In the genomic region with DNA sequence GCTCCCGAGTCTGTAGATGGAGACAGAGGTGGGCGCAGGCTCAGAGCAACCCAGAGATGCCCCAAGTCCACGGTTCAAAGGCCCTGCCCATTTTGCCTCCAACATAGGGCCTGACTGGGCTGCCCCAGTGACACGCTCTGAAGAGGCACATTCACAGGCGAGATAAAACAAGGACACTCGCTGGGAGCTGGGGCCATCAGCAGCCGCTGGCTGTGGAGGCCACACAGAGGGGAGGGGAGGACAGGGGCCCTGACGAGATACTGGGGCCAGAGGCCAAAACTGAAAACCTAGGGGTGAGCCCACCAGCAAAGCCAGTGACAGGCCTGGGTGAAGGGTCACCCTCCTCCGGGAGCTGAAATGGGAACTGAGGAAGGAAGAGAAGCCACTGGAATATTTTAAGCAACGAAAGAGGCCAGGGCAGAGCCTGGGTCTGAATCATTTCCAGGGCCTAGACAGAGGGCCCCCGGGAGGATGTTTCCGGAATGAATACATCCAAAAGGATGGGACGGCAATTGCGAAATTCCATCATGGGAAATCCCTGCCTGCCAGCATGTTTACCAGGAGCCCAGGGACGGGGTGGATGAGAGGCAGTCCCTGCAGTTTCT, we compare ENCODE assay signal across 10 cellular contexts. TPM values are rescaled to one million over a fixed set of nuclear protein-coding genes. Genes with fewer than 3 reads are reported as not detected.
A peak's percentile ranks its signal among the peaks of the same experiment; 100 is the strongest.
DNase-seq lines count a peak whose midpoint lies in the region; ATAC-seq and TF ChIP-seq lines count a peak whose summit lies in the region.
"Had no signal": no experiment of that assay in that cellular context is flagged by ENCODE, and none has a peak within 500 bp of the region (broad histone marks: within the 10 kb centered on the region; RNA-seq: fewer than 3 reads in every experiment).

No MANE protein-coding gene starts in this region.

- H3K4me1 ChIP-seq in trophoblast cell (ENCODE audit: control insufficient read depth in 1 of 2, insufficient read depth in 2 of 2, low read length in 2 of 2), result peaks cover 7 to 15% of the 10 kb centered on the region in 2 experiments
- H3K4me1 ChIP-seq in prostate gland (replicated peaks), result no peaks in the 10 kb centered on the region

- H3K36me3 ChIP-seq in trophoblast cell (ENCODE audit: control insufficient read depth in 1 of 2, insufficient read depth in 2 of 2, low read length in 2 of 2) (no peaks in the 10 kb centered on the region), prostate gland (no peaks in the 10 kb centered on the region)

- H3K79me2 ChIP-seq in trophoblast cell (ENCODE audit: control insufficient read depth, insufficient read depth, low read length, poor library complexity), result no peaks in the 10 kb centered on the region

- H2BK120ac ChIP-seq in trophoblast cell (ENCODE audit: insufficient read depth, low read length, poor library complexity), result peak overlapping the region; percentile 11

- no peak overlapping the region for H3K27ac Mint-ChIP-seq in activated CD4-positive, alpha-beta T cell treated with anti-CD3 and anti-CD28 coated beads, Interleukin-2, amount 10 ng/mL, durations not matched to agents 24 days and 14 days

- H3K4me1 Mint-ChIP-seq in activated CD4-positive, alpha-beta T cell treated with anti-CD3 and anti-CD28 coated beads, Interleukin-2, amount 10 ng/mL, durations not matched to agents 24 days and 14 days, result no peaks in the 10 kb centered on the region

- peaks cover 5% of the 10 kb centered on the region for H3K27me3 Mint-ChIP-seq in activated CD4-positive, alpha-beta T cell treated with anti-CD3 and anti-CD28 coated beads, Interleukin-2, amount 10 ng/mL, durations not matched to agents 24 days and 14 days

- H4K91ac ChIP-seq in trophoblast cell (ENCODE audit: low read depth, low read length), result no peak overlapping the region

- no peak overlapping the region for H3K9ac ChIP-seq in trophoblast cell (ENCODE audit: low read length)

- H3K79me1 ChIP-seq in trophoblast cell (ENCODE audit: low read length), result peaks cover 2% of the 10 kb centered on the region

- H3K18ac ChIP-seq in trophoblast cell (ENCODE audit: low read length), result no peak overlapping the region

- H4K12ac ChIP-seq in trophoblast cell (ENCODE audit: low read depth, low read length), result no peak overlapping the region

- DNase-seq in AG10803 (ENCODE audit: low read depth), result peak; percentile 93
- peak; percentile 99 for DNase-seq in RWPE1 (ENCODE audit: low spot score)
- peak; percentile 86 to 89 for DNase-seq in foreskin fibroblast
- peak; percentile 92 to 95 for DNase-seq in trophoblast cell
- DNase-seq in activated CD4-positive, alpha-beta T cell treated with anti-CD3 and anti-CD28 coated beads, Interleukin-2, amount 10 ng/mL, durations not matched to agents 24 days and 14 days, result no peak
- no peak for DNase-seq in KBM-7
- DNase-seq in prostate gland (ENCODE audit: low spot score), result no peak
- DNase-seq: NCI-H1417 treated with DMSO at 0.1 percent for 48 hours, SIG-M5 had no signal

- in situ Hi-C loops in KBM-7 (cut with MboI; ENCODE audit: low pct_unique_long_range_greater_than_20kb, low sequenced_read_pairs), result no loop called here

- WGBS in trophoblast cell (ENCODE audit: extremely low coverage, insufficient coverage, insufficient read length), result no CpG with 5 or more reads among the region's 15 CpGs
- WGBS in prostate gland, result 65% methylated on average over 14 of the region's 15 CpGs

- POLR2A ChIA-PET in RWPE1 (lab: Yijun Ruan, JAX; ENCODE audit: low non-redundant PET), result interaction anchor here (0.5 to 0.6 kb wide), 2 partner anchors 30 to 86 kb away, joined by 5 to 9 read pairs; no protein-coding TSS in a partner anchor

- H3K27ac ChIP-seq in RWPE1 (peak overlapping the region; percentile 89), trophoblast cell (ENCODE audit: low read depth, low read length) (no peak overlapping the region), prostate gland (no peak overlapping the region)

- peak; percentile 12; the same call in 1 of the 2 replicates for TF ChIP-seq CTCF in AG10803 (conservative IDR thresholded peaks at IDR 0.05; ENCODE audit: low read length)
- no peak for TF ChIP-seq CTCF in RWPE1 (conservative IDR thresholded peaks at IDR 0.05; ENCODE audit: low read depth)
- no peak for TF ChIP-seq CTCF in foreskin fibroblast (IDR thresholded peaks at IDR 0.05; ENCODE audit: low read depth, low read length)
- TF ChIP-seq CTCF in prostate gland (IDR thresholded peaks at IDR 0.05), result no peak

- H3K4ac ChIP-seq in trophoblast cell (ENCODE audit: low read depth, low read length), result no peak overlapping the region

- no peak overlapping the region for H2AFZ ChIP-seq in trophoblast cell (ENCODE audit: insufficient read depth, low read length, poor library complexity)

- no peak overlapping the region for H2AK5ac ChIP-seq in trophoblast cell (ENCODE audit: low read length)

- H3K14ac ChIP-seq in trophoblast cell (ENCODE audit: low read length), result no peak overlapping the region

- no peaks in the 10 kb centered on the region for H3K27me3 ChIP-seq in trophoblast cell (ENCODE audit: insufficient read depth, low read length)
- H3K27me3 ChIP-seq in prostate gland (replicated peaks; ENCODE audit: insufficient read depth), result no peaks in the 10 kb centered on the region

- H3K23ac ChIP-seq in trophoblast cell (ENCODE audit: low read length), result no peak overlapping the region

- no peak overlapping the region for H2BK12ac ChIP-seq in trophoblast cell (ENCODE audit: low read length)

- CTCF ChIA-PET in RWPE1 (lab: Yijun Ruan, JAX), result interaction anchor here (0.6 to 1.8 kb wide), 3 partner anchors 17 to 156 kb away, joined by 4 to 7 read pairs (median 6); no protein-coding TSS in a partner anchor

- no peak for ATAC-seq in GM19395 (IDR thresholded peaks at IDR 0.05; ENCODE audit: unreplicated experiment)

- H3K4me3 ChIP-seq in AG10803 (ENCODE audit: low read length) (peak overlapping the region; percentile 7; the same call in 1 of the 2 replicates), foreskin fibroblast (ENCODE audit: low read depth in 1 of 2, low read length in 2 of 2) (no peak overlapping the region), trophoblast cell (ENCODE audit: low read depth, low read length) (no peak overlapping the region), prostate gland (no peak overlapping the region)

- H3K4me3 Mint-ChIP-seq in activated CD4-positive, alpha-beta T cell treated with anti-CD3 and anti-CD28 coated beads, Interleukin-2, amount 10 ng/mL, durations not matched to agents 24 days and 14 days, result no peak overlapping the region

- H3K36me3 Mint-ChIP-seq in activated CD4-positive, alpha-beta T cell treated with anti-CD3 and anti-CD28 coated beads, Interleukin-2, amount 10 ng/mL, durations not matched to agents 24 days and 14 days (ENCODE audit: low read depth), result no peaks in the 10 kb centered on the region

- no peak for TF ChIP-seq POLR2A in prostate gland (IDR thresholded peaks at IDR 0.05)

- no peak overlapping the region for H3K4me2 ChIP-seq in trophoblast cell (ENCODE audit: low read length)

- H3K9me3 ChIP-seq in trophoblast cell (ENCODE audit: insufficient read depth, low read depth, low read length) (no peaks in the 10 kb centered on the region), prostate gland (no peaks in the 10 kb centered on the region)

- H4K8ac ChIP-seq in trophoblast cell (ENCODE audit: low read depth, low read length), result no peak overlapping the region

- intact Hi-C loops in activated CD4-positive, alpha-beta T cell treated with anti-CD3 and anti-CD28 coated beads, Interleukin-2, amount 10 ng/mL, durations not matched to agents 24 days and 14 days (cut with micrococcal nuclease), result no loop called here
- intact Hi-C loops in prostate gland (cut with DNase I), result no loop called here

- H2BK5ac ChIP-seq in trophoblast cell (ENCODE audit: low read depth, low read length, poor library complexity), result no peak overlapping the region

- H3K9me3 Mint-ChIP-seq in activated CD4-positive, alpha-beta T cell treated with anti-CD3 and anti-CD28 coated beads, Interleukin-2, amount 10 ng/mL, durations not matched to agents 24 days and 14 days, result no peaks in the 10 kb centered on the region

RNA-seq across cellular contexts. Expression of a gene that starts 28.8 kb away (rescaled TPM):
- 0.96 and 1.3 TPM in 2 replicates for polyA plus RNA-seq in trophoblast cell (2013)
- 0.05 TPM in 1 of 2 replicates, not detected in the other for total RNA-seq in activated CD4-positive, alpha-beta T cell treated with anti-CD3 and anti-CD28 coated beads, Interleukin-2, amount 10 ng/mL, durations not matched to agents 24 days and 14 days
- total RNA-seq in prostate gland, result 10 to 100 TPM in 1 of 2 donors, 1 to 10 TPM in 1; 5.7 to 19.4 TPM

Comparison
In these comparisons a context has a peak if more than half of its experiments do, and no peak if none do; other contexts are left out.
1. DNase-seq: peak in AG10803 (single experiment), RWPE1 (single experiment), foreskin fibroblast (2 of 2) and trophoblast cell (2 of 2); none in activated CD4-positive, alpha-beta T cell treated with anti-CD3 and anti-CD28 coated beads, Interleukin-2, amount 10 ng/mL, durations not matched to agents 24 days and 14 days (single experiment), KBM-7 (single experiment) and prostate gland (single experiment).